In the genomic region with DNA sequence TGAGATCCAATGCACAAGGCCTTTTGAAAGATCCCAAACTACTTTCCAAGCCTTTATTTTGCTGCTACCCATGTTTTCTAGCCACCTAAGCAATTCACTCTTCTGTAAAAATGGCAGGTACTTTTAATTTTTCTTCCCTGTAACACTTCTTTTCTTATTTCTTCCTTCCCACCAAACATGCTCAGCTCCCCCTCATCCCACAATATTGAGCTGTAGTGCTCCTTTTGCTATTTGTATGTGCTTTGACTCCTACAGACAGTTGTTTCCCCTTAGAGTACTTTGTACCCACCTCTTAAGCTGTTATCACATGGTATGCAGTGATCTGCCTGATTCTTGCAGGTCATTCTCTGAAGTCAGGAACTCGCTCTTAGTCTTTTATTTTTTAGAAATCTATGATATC, we compare ENCODE assay signal across 20 cellular contexts.
"Had no signal": no experiment of that assay in that cellular context is flagged by ENCODE, and none has a peak within 500 bp of the region (broad histone marks: within the 10 kb centered on the region; RNA-seq: fewer than 3 reads in every experiment).

No MANE protein-coding gene starts in this region.

- H3K4me3 Mint-ChIP-seq: natural killer cell treated with Interleukin-12 subunit alpha and Interleukin-12 subunit beta and Interleukin-15 and Interleukin-18, amount 100 ng/mL, for 72 hours; neural progenitor cell; stimulated activated naive B cell treated with anti-CD40 and anti-IgM and Interleukin-4, amounts not matched to agents 10 μg/mL and 1 μg/mL and 100 μg/mL, for 72 hours; stimulated activated naive CD8-positive, alpha-beta T cell treated with anti-CD3 and anti-CD28 coated beads, Interleukin-15, amount 100 ng/mL, for 72 hours had no signal

- H3K4me1 Mint-ChIP-seq: neural progenitor cell had no signal

- DNase-seq: cortex of kidney; effector memory CD4-positive, alpha-beta T cell; glutamatergic neuron; islet precursor cell; left lung; lower lobe of right lung; mesenchymal stem cell; midbrain; nucleus accumbens; ovary; right cardiac atrium; stimulated activated CD4-positive, alpha-beta T cell treated with anti-CD3 and anti-CD28 coated beads, Interleukin-4, amount 100 ng/mL, for 4 hours; stimulated activated naive B cell treated with anti-CD40 and anti-IgM and Interleukin-4, amounts not matched to agents 10 μg/mL and 1 μg/mL and 100 μg/mL, for 72 hours; stimulated activated naive CD8-positive, alpha-beta T cell treated with anti-CD3 and anti-CD28 coated beads, Interleukin-15, amount 100 ng/mL, for 72 hours; testis had no signal

- H3K9me3 Mint-ChIP-seq: natural killer cell treated with Interleukin-12 subunit alpha and Interleukin-12 subunit beta and Interleukin-15 and Interleukin-18, amount 100 ng/mL, for 72 hours had no signal

- H3K9me3 ChIP-seq: esophagus muscularis mucosa, gastroesophageal sphincter, left lung, lower lobe of right lung, ovary, testis, tibial nerve had no signal

- H3K27ac Mint-ChIP-seq: neural progenitor cell; stimulated activated naive B cell treated with anti-CD40 and anti-IgM and Interleukin-4, amounts not matched to agents 10 μg/mL and 1 μg/mL and 100 μg/mL, for 72 hours; stimulated activated naive CD8-positive, alpha-beta T cell treated with anti-CD3 and anti-CD28 coated beads, Interleukin-15, amount 100 ng/mL, for 72 hours had no signal

- H3K27me3 Mint-ChIP-seq: natural killer cell treated with Interleukin-12 subunit alpha and Interleukin-12 subunit beta and Interleukin-15 and Interleukin-18, amount 100 ng/mL, for 72 hours; stimulated activated naive B cell treated with anti-CD40 and anti-IgM and Interleukin-4, amounts not matched to agents 10 μg/mL and 1 μg/mL and 100 μg/mL, for 72 hours; stimulated activated naive CD8-positive, alpha-beta T cell treated with anti-CD3 and anti-CD28 coated beads, Interleukin-15, amount 100 ng/mL, for 72 hours had no signal

- ATAC-seq: gastroesophageal sphincter; left lung; lower lobe of right lung; natural killer cell treated with Interleukin-12 subunit alpha and Interleukin-12 subunit beta and Interleukin-15 and Interleukin-18, amount 100 ng/mL, for 72 hours; right cardiac atrium; stimulated activated naive B cell treated with anti-CD40 and anti-IgM and Interleukin-4, amounts not matched to agents 10 μg/mL and 1 μg/mL and 100 μg/mL, for 72 hours; stimulated activated naive CD8-positive, alpha-beta T cell treated with anti-CD3 and anti-CD28 coated beads, Interleukin-15, amount 100 ng/mL, for 72 hours had no signal
